ENCODE assay signal across 15 cellular contexts in genomic region chr16:27199235-27199586, GRCh38. TPM values are rescaled to one million over a fixed set of nuclear protein-coding genes. Genes with fewer than 3 reads are reported as not detected.
DNase-seq lines count a peak whose midpoint lies in the region; ATAC-seq and TF ChIP-seq lines count a peak whose summit lies in the region.
"Had no signal": no experiment of that assay in that cellular context is flagged by ENCODE, and none has a peak within 500 bp of the region (broad histone marks: within the 10 kb centered on the region; RNA-seq: fewer than 3 reads in every experiment).

No MANE protein-coding gene starts in this region.

- H3K4me1 ChIP-seq in OCI-LY1 (ENCODE audit: insufficient read depth, low read length, severe bottlenecking) (peaks cover 31% of the 10 kb centered on the region), sigmoid colon (peaks cover 0 to 8% (median 5%) of the 10 kb centered on the region in 4 donors)
- peaks cover 45% of the 10 kb centered on the region for H3K4me1 ChIP-seq in effector memory CD4-positive, alpha-beta T cell (ENCODE audit: control insufficient read depth, insufficient read depth, low read length, poor library complexity, severe bottlenecking)

- intact Hi-C loops in sigmoid colon (cut with DNase I), result no loop called here

- H3F3A ChIP-seq in OCI-LY1 (ENCODE audit: insufficient read depth, low read length), result peaks cover 7% of the 10 kb centered on the region

- TF ChIP-seq CTCF in OCI-LY1 (IDR thresholded peaks at IDR 0.05; ENCODE audit: low read length) (no peak), sigmoid colon (IDR thresholded peaks at IDR 0.05) (no peak), WERI-Rb-1 (IDR thresholded peaks at IDR 0.05; ENCODE audit: low read depth, low read length) (no peak)

- no peaks in the 10 kb centered on the region for H4K20me1 ChIP-seq in OCI-LY1 (ENCODE audit: insufficient read depth, low read length)

- no peaks in the 10 kb centered on the region for H3K36me3 ChIP-seq in OCI-LY1 (ENCODE audit: insufficient read depth, low read length)
- no peaks in the 10 kb centered on the region for H3K36me3 ChIP-seq in effector memory CD4-positive, alpha-beta T cell (ENCODE audit: control insufficient read depth, insufficient read depth, low read length)
- no peaks in the 10 kb centered on the region for H3K36me3 ChIP-seq in sigmoid colon
- H3K36me3 ChIP-seq in WERI-Rb-1, result no peaks in the 10 kb centered on the region
- H3K36me3 ChIP-seq: prostate gland, SJSA1, vagina had no signal

- peak overlapping the region; percentile 63 for H3K4me2 ChIP-seq in OCI-LY1 (ENCODE audit: low read length)

- peaks cover 13% of the 10 kb centered on the region for H3K36me3 Mint-ChIP-seq in stimulated activated naive CD8-positive, alpha-beta T cell treated with anti-CD3 and anti-CD28 coated beads, Interleukin-15, Interleukin-2, amounts not matched to agents 100 ng/mL and 50 ng/mL, for 24 hours (ENCODE audit: low read depth)

- no peaks in the 10 kb centered on the region for H3K27me3 ChIP-seq in OCI-LY1 (ENCODE audit: insufficient read depth, low read length)
- no peaks in the 10 kb centered on the region for H3K27me3 ChIP-seq in effector memory CD4-positive, alpha-beta T cell (replicated peaks; ENCODE audit: control insufficient read depth, insufficient read depth, low read length, poor library complexity, severe bottlenecking)
- H3K27me3 ChIP-seq in sigmoid colon, result peaks cover 0 to 6% (median 0%) of the 10 kb centered on the region in 3 donors
- H3K27me3 ChIP-seq in WERI-Rb-1 (ENCODE audit: insufficient read depth, low read depth, severe bottlenecking), result no peaks in the 10 kb centered on the region
- H3K27me3 ChIP-seq: vagina had no signal

- H3K79me2 ChIP-seq in OCI-LY1 (ENCODE audit: insufficient read depth, low read length), result no peaks in the 10 kb centered on the region

- no peak for TF ChIP-seq POLR2A in sigmoid colon (IDR thresholded peaks at IDR 0.05)

- no peak for ATAC-seq in stimulated activated naive CD8-positive, alpha-beta T cell treated with anti-CD3 and anti-CD28 coated beads, Interleukin-15, Interleukin-2, amounts not matched to agents 100 U/mL and 50 U/mL, for 24 hours
- no peak for ATAC-seq in HG03442 (IDR thresholded peaks at IDR 0.05; ENCODE audit: unreplicated experiment)
- ATAC-seq: left colon had no signal

- H3K4me3 Mint-ChIP-seq in stimulated activated naive CD8-positive, alpha-beta T cell treated with anti-CD3 and anti-CD28 coated beads, Interleukin-15, Interleukin-2, amounts not matched to agents 100 ng/mL and 50 ng/mL, for 24 hours, result no peak overlapping the region
- H3K4me3 Mint-ChIP-seq: endodermal cell had no signal

- H3K9me3 ChIP-seq in OCI-LY1 (ENCODE audit: low read length), result 0 out of 2 replicates have a peak, but pooled peaks cover 3% of the 10 kb centered on the region
- H3K9me3 ChIP-seq in effector memory CD4-positive, alpha-beta T cell (ENCODE audit: control insufficient read depth, low read length), result no peaks in the 10 kb centered on the region
- H3K9me3 ChIP-seq in sigmoid colon, result no peaks in the 10 kb centered on the region
- H3K9me3 ChIP-seq in WERI-Rb-1 (ENCODE audit: severe bottlenecking), result no peaks in the 10 kb centered on the region
- H3K9me3 ChIP-seq: prostate gland, SJSA1, vagina had no signal

- no peak for DNase-seq in stimulated activated naive CD8-positive, alpha-beta T cell treated with anti-CD3 and anti-CD28 coated beads, Interleukin-15, Interleukin-2, amounts not matched to agents 100 U/mL and 50 U/mL, for 24 hours
- no peak for DNase-seq in effector memory CD4-positive, alpha-beta T cell
- DNase-seq in sigmoid colon (no peak), activated gamma-delta T cell (lab: John Stamatoyannopoulos, UW) (no peak), WERI-Rb-1 (no peak)
- DNase-seq: endodermal cell, left colon, NCI-H1694 treated with DMSO at 0.1 percent for 48 hours, NCI-H446 had no signal

- no peaks in the 10 kb centered on the region for H3K27me3 Mint-ChIP-seq in stimulated activated naive CD8-positive, alpha-beta T cell treated with anti-CD3 and anti-CD28 coated beads, Interleukin-15, Interleukin-2, amounts not matched to agents 100 ng/mL and 50 ng/mL, for 24 hours

- no peak for TF ChIP-seq EP300 in sigmoid colon (IDR thresholded peaks at IDR 0.05)

- peak overlapping the region; percentile 69 for H3K9ac ChIP-seq in OCI-LY1 (ENCODE audit: low read length)

- H3K4me1 Mint-ChIP-seq in stimulated activated naive CD8-positive, alpha-beta T cell treated with anti-CD3 and anti-CD28 coated beads, Interleukin-15, Interleukin-2, amounts not matched to agents 100 ng/mL and 50 ng/mL, for 24 hours (ENCODE audit: low read depth), result peaks cover 93% of the 10 kb centered on the region

- peak overlapping the region; percentile 46 for H3K4me3 ChIP-seq in OCI-LY1 (ENCODE audit: low read depth, low read length, poor library complexity, severe bottlenecking)
- peak overlapping the region; percentile 7 for H3K4me3 ChIP-seq in effector memory CD4-positive, alpha-beta T cell (ENCODE audit: insufficient read depth, low read depth, low read length, poor library complexity, severe bottlenecking)
- no peak overlapping the region for H3K4me3 ChIP-seq in sigmoid colon
- no peak overlapping the region for H3K4me3 ChIP-seq in WERI-Rb-1 (ENCODE audit: low read depth, low read length)
- H3K4me3 ChIP-seq: prostate gland, SJSA1, vagina had no signal

- peaks cover 9% of the 10 kb centered on the region for H3K9me3 Mint-ChIP-seq in stimulated activated naive CD8-positive, alpha-beta T cell treated with anti-CD3 and anti-CD28 coated beads, Interleukin-15, Interleukin-2, amounts not matched to agents 100 ng/mL and 50 ng/mL, for 24 hours

- H3K27ac ChIP-seq in OCI-LY1 (ENCODE audit: low read depth, low read length, poor library complexity, severe bottlenecking) (peak overlapping the region; percentile 99), sigmoid colon (no peak overlapping the region), WERI-Rb-1 (no peak overlapping the region)
- H3K27ac ChIP-seq in effector memory CD4-positive, alpha-beta T cell (ENCODE audit: insufficient read depth, low read length, poor library complexity, severe bottlenecking), result no peak overlapping the region
- H3K27ac ChIP-seq: prostate gland, SJSA1, vagina had no signal

- H3K27ac Mint-ChIP-seq in stimulated activated naive CD8-positive, alpha-beta T cell treated with anti-CD3 and anti-CD28 coated beads, Interleukin-15, Interleukin-2, amounts not matched to agents 100 ng/mL and 50 ng/mL, for 24 hours, result peak overlapping the region; percentile 52
- H3K27ac Mint-ChIP-seq: endodermal cell had no signal

- H2AFZ ChIP-seq in OCI-LY1 (ENCODE audit: low read length), result no peak overlapping the region

- H3K9me2 ChIP-seq in OCI-LY1 (ENCODE audit: low read depth, low read length), result no peaks in the 10 kb centered on the region

- 64 to 76% methylated on average over 3 of the region's 3 CpGs for WGBS in sigmoid colon, 2 donors

RNA-seq across cellular contexts. Expression of gene KDM8, which starts 4.1 kb away (rescaled TPM):
- total RNA-seq in sigmoid colon, result 1 to 10 TPM; 2.5 to 6.8 (median 3.7) TPM
- 1 to 10 TPM; 5.1 to 5.4 (median 5.4) TPM for polyA plus RNA-seq in sigmoid colon

Comparison
In these comparisons a context has a peak if more than half of its experiments do, and no peak if none do; other contexts are left out.
1. H3K4me3 ChIP-seq: peak in OCI-LY1 (single experiment) and effector memory CD4-positive, alpha-beta T cell (single experiment); none in sigmoid colon (0 of 4) and WERI-Rb-1 (single experiment).